Comparison of ENCODE assay signal across 8 cellular contexts in genomic region chr9:128504485-128505413, GRCh38.
DNase-seq lines count a peak whose midpoint lies in the region; ATAC-seq and TF ChIP-seq lines count a peak whose summit lies in the region.

GLE1 (plus strand) TSS chr9:128504719; CDS start chr9:128504806, 87 bp downstream.

- ATAC-seq in GM19035 (IDR thresholded peaks at IDR 0.05; ENCODE audit: unreplicated experiment), result peak; percentile 86
- peak; percentile 86 for ATAC-seq in HG03342 (IDR thresholded peaks at IDR 0.05; ENCODE audit: unreplicated experiment)

- DNase-seq in AG10803 (ENCODE audit: low read depth), result peak; percentile 88
- peak; percentile 81 to 93 for DNase-seq in NCI-H446 (lab: John Stamatoyannopoulos, UW)
- peak; percentile 96 for DNase-seq in activated CD4-positive, CD25-positive, alpha-beta regulatory T cell treated with anti-CD3 and anti-CD28 coated beads, Interleukin-2, amount 50 U/mL, for 16 hours (ENCODE audit: low read depth, low spot score)
- peak; percentile 95 for DNase-seq in central memory CD4-positive, alpha-beta T cell
- peak; percentile 89 for DNase-seq in iris pigment epithelial cell (ENCODE audit: low read depth)
- DNase-seq in stimulated activated CD4-positive, alpha-beta T cell treated with anti-CD3 and anti-CD28 coated beads, Interleukin-12 subunit alpha, Interleukin-12 subunit beta, amount 100 ng/mL, for 4 hours, result peak; percentile 98

- peak within 1 kb of the TSS; percentile 99 for H3K4me3 ChIP-seq in AG10803 (ENCODE audit: low read length)

- no peak for TF ChIP-seq CTCF in AG10803 (conservative IDR thresholded peaks at IDR 0.05; ENCODE audit: low read length)

Comparison
In these comparisons a context has a peak if more than half of its experiments do, and no peak if none do; other contexts are left out.
1. Peak in every context shown above with its lines: DNase-seq, ATAC-seq and H3K4me3 ChIP-seq.